ENCODE assay signal across 21 cellular contexts in genomic region chr12:70698345-70698744, GRCh38.
"Had no signal": no experiment of that assay in that cellular context is flagged by ENCODE, and none has a peak within 500 bp of the region (broad histone marks: within the 10 kb centered on the region; RNA-seq: fewer than 3 reads in every experiment).

No MANE protein-coding gene starts in this region.

- H3K4me3 Mint-ChIP-seq: endodermal cell; naive thymus-derived CD8-positive, alpha-beta T cell; neural crest cell; stimulated activated naive CD8-positive, alpha-beta T cell treated with anti-CD3 and anti-CD28 coated beads, Interleukin-15, amount 100 ng/mL, for 72 hours had no signal

- H3K36me3 Mint-ChIP-seq: naive thymus-derived CD8-positive, alpha-beta T cell had no signal

- H3K27ac Mint-ChIP-seq: endodermal cell; naive thymus-derived CD8-positive, alpha-beta T cell; progenitor cell of endocrine pancreas; stimulated activated naive CD8-positive, alpha-beta T cell treated with anti-CD3 and anti-CD28 coated beads, Interleukin-15, amount 100 ng/mL, for 72 hours had no signal

- DNase-seq: effector CD8-positive, alpha-beta T cell; endodermal cell; foreskin keratinocyte; glutamatergic neuron; heart right ventricle; hippocampal formation; left ventricle myocardium superior; lower lobe of right lung; naive thymus-derived CD8-positive, alpha-beta T cell; pancreas; sigmoid colon; stimulated activated CD4-positive, alpha-beta T cell treated with anti-CD3 and anti-CD28 coated beads, Interleukin-15, amount 100 ng/mL, for 24 hours; stimulated activated CD4-positive, alpha-beta T cell treated with anti-CD3 and anti-CD28 coated beads, Interleukin-4, amount 100 ng/mL, for 1 hour; stimulated activated CD8-positive, alpha-beta memory T cell treated with anti-CD3 and anti-CD28 coated beads, Interleukin-4, amount 100 ng/mL, for 48 hours; stimulated activated naive CD4-positive, alpha-beta T cell; stimulated activated naive CD8-positive, alpha-beta T cell treated with anti-CD3 and anti-CD28 coated beads, Interleukin-15, amount 100 ng/mL, for 72 hours; transverse colon; upper lobe of right lung; uterus had no signal

- ATAC-seq: foreskin keratinocyte; left ventricle myocardium superior; lower lobe of right lung; naive thymus-derived CD8-positive, alpha-beta T cell; pancreas; stimulated activated naive CD8-positive, alpha-beta T cell treated with anti-CD3 and anti-CD28 coated beads, Interleukin-15, amount 100 ng/mL, for 72 hours; upper lobe of right lung had no signal

- H3K4me1 Mint-ChIP-seq: endodermal cell; naive thymus-derived CD8-positive, alpha-beta T cell; neural crest cell; stimulated activated naive CD8-positive, alpha-beta T cell treated with anti-CD3 and anti-CD28 coated beads, Interleukin-15, amount 100 ng/mL, for 72 hours had no signal

- H3K9me3 Mint-ChIP-seq: endodermal cell; naive thymus-derived CD8-positive, alpha-beta T cell; neural crest cell; stimulated activated naive CD8-positive, alpha-beta T cell treated with anti-CD3 and anti-CD28 coated beads, Interleukin-15, amount 100 ng/mL, for 72 hours had no signal
